Comparison of ENCODE assay signal across 8 cellular contexts in genomic region chr20:61980647-61981583, GRCh38.
A peak's percentile ranks its signal among the peaks of the same experiment; 100 is the strongest.
DNase-seq lines count a peak whose midpoint lies in the region; ATAC-seq, FAIRE-seq and TF ChIP-seq lines count a peak whose summit lies in the region.

No MANE protein-coding gene starts in this region.

- H3K27ac Mint-ChIP-seq in WTC11 (peak overlapping the region; percentile 63), immature natural killer cell (peak overlapping the region; percentile 83 to 97 (median 88))

- POLR2A ChIA-PET in BJ (lab: Charles Lee) (no interaction called here), WTC11 (lab: Charles Lee) (no interaction called here)

- H3K4me3 Mint-ChIP-seq in WTC11 (no peak overlapping the region), immature natural killer cell (peak overlapping the region; percentile 38 to 76 (median 46))

- H3K27ac ChIP-seq in HL-60 (replicated peaks) = no peak overlapping the region

- peaks cover 10% of the 10 kb centered on the region for H3K36me3 ChIP-seq in BJ (ENCODE audit: control insufficient read depth, insufficient read depth, low read length)

- no peaks in the 10 kb centered on the region for H3K9me3 Mint-ChIP-seq in WTC11
- H3K9me3 Mint-ChIP-seq in immature natural killer cell = peaks cover 7 to 19% (median 11%) of the 10 kb centered on the region in 6 donors

- no peak for DNase-seq in BJ (ENCODE audit: low read depth)
- peak; percentile 27 to 68 for DNase-seq in HL-60 (ENCODE audit: low read depth in 1 of 2, low spot score in 1 of 2)
- peak; percentile 76 for DNase-seq in WTC11 (ENCODE audit: low spot score)
- peak; percentile 21 to 40 (median 30) for DNase-seq in immature natural killer cell
- DNase-seq in stimulated activated CD4-positive, alpha-beta T cell treated with anti-CD3 and anti-CD28 coated beads, Interleukin-4, amount 100 ng/mL, for 4 hours = no peak
- no peak for DNase-seq in occipital lobe (lab: John Stamatoyannopoulos, UW)
- DNase-seq in activated T-cell treated with anti-CD3 and anti-CD28 coated beads, Interleukin-2, amount 50 U/mL, for 48 hours = no peak
- no peak for DNase-seq in frontal cortex (ENCODE audit: low spot score in 2 of 2)

- H3K4me3 ChIP-seq in BJ (ENCODE audit: low read depth, low read length) = no peak overlapping the region
- no peak overlapping the region for H3K4me3 ChIP-seq in HL-60 (replicated peaks; ENCODE audit: insufficient read depth, low read length)

- H3K27me3 ChIP-seq in BJ (ENCODE audit: control insufficient read depth, insufficient read depth, low read length) = no peaks in the 10 kb centered on the region
- H3K27me3 ChIP-seq in HL-60 (ENCODE audit: insufficient read depth, poor library complexity, severe bottlenecking) = no peaks in the 10 kb centered on the region

- CTCF ChIA-PET in BJ (lab: Yijun Ruan, JAX) = interaction anchor here (0.6 kb wide), 1 partner anchor 400 kb away, joined by 3 read pairs; no protein-coding TSS in a partner anchor
- CTCF ChIA-PET in WTC11 (lab: Charles Lee) = no interaction called here

- H3K36me3 Mint-ChIP-seq in WTC11 (peaks cover 14% of the 10 kb centered on the region), immature natural killer cell (peaks cover 13 to 20% (median 17%) of the 10 kb centered on the region in 3 donors)

- peak; percentile 71 for ATAC-seq in WTC11

- no peak for FAIRE-seq in frontal cortex (lab: Jason Lieb, UNC)

- no peaks in the 10 kb centered on the region for H3K27me3 Mint-ChIP-seq in WTC11 (ENCODE audit: low read depth)
- H3K27me3 Mint-ChIP-seq in immature natural killer cell (ENCODE audit: low read depth in 3 of 3) = peaks cover 21 to 32% (median 28%) of the 10 kb centered on the region in 3 donors

- TF ChIP-seq CTCF in BJ (IDR thresholded peaks at IDR 0.05; ENCODE audit: insufficient read depth, low read depth, low read length) (peak; percentile 76), HL-60 (IDR thresholded peaks at IDR 0.05; ENCODE audit: insufficient read depth, low read length) (peak; percentile 69), WTC11 (IDR thresholded peaks at IDR 0.05) (peak; percentile 59; the same call in 1 of the 2 replicates)

- H3K4me1 Mint-ChIP-seq in WTC11 (peaks cover 2% of the 10 kb centered on the region; the same call in 1 of the 2 replicates), immature natural killer cell (peaks cover 41 to 49% of the 10 kb centered on the region in 2 donors)

TF ChIP-seq in WTC11, 78 proteins besides CTCF, POLR2A, EP300 and RAD21 (continues in another document):
- TF ChIP-seq ETV6 (CRISPR knock-in tag; IDR thresholded peaks at IDR 0.05) (no peak), SMAD3 (CRISPR knock-in tag; IDR thresholded peaks at IDR 0.05; ENCODE audit: borderline replicate concordance) (no peak), TCF7 (CRISPR knock-in tag; IDR thresholded peaks at IDR 0.05; ENCODE audit: low read depth) (no peak), STAT6 (CRISPR knock-in tag; conservative IDR thresholded peaks at IDR 0.05; ENCODE audit: low read depth) (no peak), ATF2 (CRISPR knock-in tag; IDR thresholded peaks at IDR 0.05; ENCODE audit: borderline replicate concordance, low read depth) (no peak), ESRRA (CRISPR knock-in tag; IDR thresholded peaks at IDR 0.05; ENCODE audit: borderline replicate concordance) (no peak), ZNF281 (CRISPR knock-in tag; IDR thresholded peaks at IDR 0.05) (no peak), PRDM15 (CRISPR knock-in tag; IDR thresholded peaks at IDR 0.05) (no peak), NFYB (CRISPR knock-in tag; conservative IDR thresholded peaks at IDR 0.05; ENCODE audit: low read depth) (no peak), MAX (CRISPR knock-in tag; IDR thresholded peaks at IDR 0.05) (no peak), EMX1 (CRISPR knock-in tag; IDR thresholded peaks at IDR 0.05) (no peak)

Comparison
In these comparisons a context has a peak if more than half of its experiments do, and no peak if none do; other contexts are left out.
1. DNase-seq: peak in HL-60 (2 of 2), WTC11 (single experiment) and immature natural killer cell (3 of 3); none in BJ (single experiment), stimulated activated CD4-positive, alpha-beta T cell treated with anti-CD3 and anti-CD28 coated beads, Interleukin-4, amount 100 ng/mL, for 4 hours (0 of 2), occipital lobe (single experiment), activated T-cell treated with anti-CD3 and anti-CD28 coated beads, Interleukin-2, amount 50 U/mL, for 48 hours (0 of 2) and frontal cortex (0 of 2).
2. Peak in every context shown above with its lines, with median percentiles within 50 percentile points of each other: CTCF ChIP-seq.